In the genomic region with DNA sequence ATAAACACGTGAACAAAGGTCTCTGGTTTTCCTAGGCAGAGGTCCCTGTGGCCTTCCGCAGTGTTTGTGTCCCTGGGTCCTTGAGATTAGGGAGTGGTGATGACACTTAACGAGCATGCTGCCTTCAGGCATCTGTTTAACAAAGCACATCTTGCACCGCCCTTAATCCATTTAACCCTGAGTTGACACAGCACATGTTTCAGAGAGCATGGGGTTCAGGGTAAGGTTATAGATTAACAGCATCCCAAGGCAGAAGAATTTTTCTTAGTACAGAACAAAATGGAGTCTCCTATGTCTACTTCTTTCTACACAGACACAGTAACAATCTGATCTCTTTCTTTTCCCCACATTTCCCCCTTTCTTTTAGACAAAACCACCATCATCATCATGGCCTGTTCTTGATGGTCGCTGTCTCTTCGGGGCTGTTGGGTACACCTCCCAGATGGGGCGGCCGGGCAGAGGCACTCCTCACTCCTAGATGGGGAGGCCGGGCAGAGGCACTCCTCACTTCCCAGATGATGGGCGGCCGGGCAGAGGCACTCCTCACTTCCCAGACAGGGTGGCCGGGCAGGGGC, we compare ENCODE assay signal across 2 cellular contexts.
DNase-seq lines count a peak whose midpoint lies in the region; ATAC-seq, FAIRE-seq and TF ChIP-seq lines count a peak whose summit lies in the region.
"Not testable (repeated sequence)": the region's sequence is repeated elsewhere in the genome, so short reads cannot be mapped to it uniquely, and the experiment has no call there.

No MANE protein-coding gene starts in this region.

- CTCF ChIA-PET in K562 (lab: Yijun Ruan, JAX; ENCODE audit: low intra/inter-chr PET ratio); HepG2 (lab: Yijun Ruan, JAX; ENCODE audit: low intra/inter-chr PET ratio, low total read pairs): not testable (repeated sequence)

- not testable (repeated sequence) for H3K27me3 ChIP-seq in K562 (ENCODE audit: control insufficient read depth in 2 of 2, insufficient read depth in 2 of 2, low read length in 2 of 2); HepG2 (ENCODE audit: control insufficient read depth in 1 of 2, insufficient read depth in 2 of 2, low read length in 2 of 2)

- H3K4me3 ChIP-seq in K562; HepG2 (replicated peaks in 1 of 3; ENCODE audit: insufficient read depth in 1 of 3, low read depth in 2 of 3, low read length in 3 of 3): not testable (repeated sequence)

- BruUV-seq in K562 (replicated peaks; lab: Mats Ljungman, UMichigan); HepG2 (replicated peaks; lab: Mats Ljungman, UMichigan): not testable (repeated sequence)

- TF ChIP-seq EP300 in K562 (IDR thresholded peaks at IDR 0.05; ENCODE audit: low read length); HepG2 (IDR thresholded peaks at IDR 0.05; ENCODE audit: low read depth in 2 of 2, low read length in 2 of 2); HepG2 (CRISPR knock-in tag; IDR thresholded peaks at IDR 0.05; ENCODE audit: borderline replicate concordance): not testable (repeated sequence)

- not testable (repeated sequence) for H3K4me2 ChIP-seq in K562 (ENCODE audit: insufficient read depth, low read length); HepG2 (ENCODE audit: low read depth, low read length)

- not testable (repeated sequence) for H3K9me3 ChIP-seq in K562 (replicated peaks; ENCODE audit: control insufficient read depth, insufficient read depth, low read depth, low read length); HepG2 (ENCODE audit: low read length)

- not testable (repeated sequence) for FAIRE-seq in K562 (lab: Jason Lieb, UNC); HepG2 (lab: Jason Lieb, UNC)

- not testable (repeated sequence) for H4K20me1 ChIP-seq in K562 (replicated peaks; ENCODE audit: control insufficient read depth, insufficient read depth, low read length); HepG2 (ENCODE audit: insufficient read depth, low read length)

- intact Hi-C loops in K562 (cut with micrococcal nuclease); HepG2 (cut with micrococcal nuclease; ENCODE audit: unreplicated experiment): not testable (repeated sequence)

- H3K36me3 ChIP-seq in K562 (ENCODE audit: control insufficient read depth, insufficient read depth, low read length); HepG2 (replicated peaks in 1 of 2; ENCODE audit: control insufficient read depth in 1 of 2, insufficient read depth in 2 of 2, low read length in 2 of 2): not testable (repeated sequence)

- H3K9me1 ChIP-seq in K562 (ENCODE audit: control insufficient read depth, insufficient read depth, low read length): not testable (repeated sequence)

- POLR2A ChIA-PET in K562 (lab: Yijun Ruan, JAX); HepG2 (lab: Yijun Ruan, JAX): not testable (repeated sequence)

- not testable (repeated sequence) for TF ChIP-seq RAD21 in K562 (CRISPR knock-in tag; conservative IDR thresholded peaks at IDR 0.05 in 1 of 2, IDR thresholded peaks at IDR 0.05 in 1 of 2); HepG2 (CRISPR knock-in tag; IDR thresholded peaks at IDR 0.05)

- not testable (repeated sequence) for H3K9ac ChIP-seq in K562 (ENCODE audit: insufficient read depth in 1 of 2, low read depth in 2 of 2, low read length in 2 of 2); HepG2 (ENCODE audit: insufficient read depth, low read depth, low read length)

- not testable (repeated sequence) for H3K79me2 ChIP-seq in K562 (ENCODE audit: control insufficient read depth, insufficient read depth, low read length); HepG2 (ENCODE audit: insufficient read depth, low read length)

- in situ Hi-C loops in K562 (cut with MboI): loop anchor here (5.0 kb wide), 1 partner anchor 1483 kb away; no protein-coding TSS in a partner anchor
- in situ Hi-C loops in HepG2 (cut with HindIII; ENCODE audit: extremely low pct_ligation_motif_present, low pct_unique_long_range_greater_than_20kb): not testable (repeated sequence)

- ATAC-seq in K562: peak; percentile 6; the same call in 1 of the 3 replicates
- not testable (repeated sequence) for ATAC-seq in HepG2

- H2AFZ ChIP-seq in K562 (ENCODE audit: low read depth, low read length); HepG2 (ENCODE audit: low read length): not testable (repeated sequence)

- not testable (repeated sequence) for H3K4me1 ChIP-seq in K562 (replicated peaks in 1 of 2; ENCODE audit: control insufficient read depth in 2 of 2, insufficient read depth in 2 of 2, low read length in 2 of 2)
- H3K4me1 ChIP-seq in HepG2 (ENCODE audit: insufficient read depth, low read length): peaks cover 15% of the 10 kb centered on the region

- not testable (repeated sequence) for H3K27ac ChIP-seq in K562 (ENCODE audit: extremely low read depth, low read depth, low read length); HepG2 (ENCODE audit: extremely low read length, insufficient read depth, low read length)

- not testable (repeated sequence) for DNase-seq in K562 (ENCODE audit: extremely low read depth in 1 of 4, low spot score in 3 of 4); HepG2 (ENCODE audit: low spot score)

- not testable (repeated sequence) for TF ChIP-seq CTCF in K562 (IDR thresholded peaks at IDR 0.05 in 2 of 3, conservative IDR thresholded peaks at IDR 0.05 in 1 of 3; ENCODE audit: insufficient read depth in 2 of 3, low read depth in 1 of 3, low read length in 3 of 3); HepG2 (CRISPR knock-in tag; IDR thresholded peaks at IDR 0.05)

- not testable (repeated sequence) for TF ChIP-seq POLR2A in K562 (conservative IDR thresholded peaks at IDR 0.05); HepG2 (IDR thresholded peaks at IDR 0.05; ENCODE audit: insufficient read depth in 1 of 2, low read depth in 2 of 2, low read length in 2 of 2)

- 23% methylated on average over 6 of the region's 12 CpGs for WGBS in K562 (ENCODE audit: insufficient coverage, low coverage, missing lambda C conversion rate)
- WGBS in HepG2 (ENCODE audit: low lambda C conversion rate): 65% methylated on average over 5 of the region's 12 CpGs

TF ChIP-seq in K562, 482 proteins besides CTCF, POLR2A, EP300 and RAD21:
- TF ChIP-seq SMAD4 (CRISPR knock-in tag; conservative IDR thresholded peaks at IDR 0.05): 0 out of 2 replicates have a peak, but pooled peaks have one; percentile 30
- TF ChIP-seq DMBX1 (CRISPR knock-in tag; IDR thresholded peaks at IDR 0.05; ENCODE audit: borderline replicate concordance): peak; percentile 79; the same call in 1 of the 2 replicates
- TF ChIP-seq, protein P1, sequence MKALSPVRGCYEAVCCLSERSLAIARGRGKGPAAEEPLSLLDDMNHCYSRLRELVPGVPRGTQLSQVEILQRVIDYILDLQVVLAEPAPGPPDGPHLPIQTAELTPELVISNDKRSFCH (CRISPR knock-in tag; IDR thresholded peaks at IDR 0.05): not testable (repeated sequence)
- TF ChIP-seq, protein P1 (tag; IDR thresholded peaks at IDR 0.05): peak; percentile 77
TF ChIP-seq in K562: peak in this region for 3; not testable (repeated sequence) for 479.

TF ChIP-seq in HepG2, 621 proteins besides CTCF, POLR2A, EP300 and RAD21 (continues in another document):
- peak; percentile 63 for TF ChIP-seq GATAD2A (CRISPR knock-in tag; IDR thresholded peaks at IDR 0.05)
- peak; percentile 30; the same call in 1 of the 2 replicates for TF ChIP-seq SAP130 (CRISPR knock-in tag; IDR thresholded peaks at IDR 0.05; ENCODE audit: low read depth)
- TF ChIP-seq RARA (CRISPR knock-in tag; IDR thresholded peaks at IDR 0.05): peak; percentile 75
- TF ChIP-seq SP5 (CRISPR knock-in tag; IDR thresholded peaks at IDR 0.05; ENCODE audit: borderline replicate concordance, low read depth): peak; percentile 68
- TF ChIP-seq, protein P2, sequence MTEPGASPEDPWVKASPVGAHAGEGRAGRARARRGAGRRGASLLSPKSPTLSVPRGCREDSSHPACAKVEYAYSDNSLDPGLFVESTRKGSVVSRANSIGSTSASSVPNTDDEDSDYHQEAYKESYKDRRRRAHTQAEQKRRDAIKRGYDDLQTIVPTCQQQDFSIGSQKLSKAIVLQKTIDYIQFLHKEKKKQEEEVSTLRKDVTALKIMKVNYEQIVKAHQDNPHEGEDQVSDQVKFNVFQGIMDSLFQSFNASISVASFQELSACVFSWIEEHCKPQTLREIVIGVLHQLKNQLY (CRISPR knock-in tag; IDR thresholded peaks at IDR 0.05): peak; percentile 23; the same call in 1 of the 2 replicates
- TF ChIP-seq FOXA3 (CRISPR knock-in tag; IDR thresholded peaks at IDR 0.05): peak; percentile 39; the same call in 1 of the 2 replicates
- peak; percentile 49; the same call in 1 of the 2 replicates for TF ChIP-seq BCL6 (CRISPR knock-in tag; IDR thresholded peaks at IDR 0.05)
- TF ChIP-seq FOXP1 (IDR thresholded peaks at IDR 0.05): not testable (repeated sequence)
- TF ChIP-seq FOXP1 (CRISPR knock-in tag; IDR thresholded peaks at IDR 0.05): peak; percentile 41
- peak; percentile 87 for TF ChIP-seq ZNF652 (CRISPR knock-in tag; IDR thresholded peaks at IDR 0.05; ENCODE audit: borderline replicate concordance, low read depth)
- 0 out of 2 replicates have a peak, but pooled peaks have one; percentile 47 for TF ChIP-seq MIXL1 (CRISPR knock-in tag; IDR thresholded peaks at IDR 0.05)
